In the genomic region with DNA sequence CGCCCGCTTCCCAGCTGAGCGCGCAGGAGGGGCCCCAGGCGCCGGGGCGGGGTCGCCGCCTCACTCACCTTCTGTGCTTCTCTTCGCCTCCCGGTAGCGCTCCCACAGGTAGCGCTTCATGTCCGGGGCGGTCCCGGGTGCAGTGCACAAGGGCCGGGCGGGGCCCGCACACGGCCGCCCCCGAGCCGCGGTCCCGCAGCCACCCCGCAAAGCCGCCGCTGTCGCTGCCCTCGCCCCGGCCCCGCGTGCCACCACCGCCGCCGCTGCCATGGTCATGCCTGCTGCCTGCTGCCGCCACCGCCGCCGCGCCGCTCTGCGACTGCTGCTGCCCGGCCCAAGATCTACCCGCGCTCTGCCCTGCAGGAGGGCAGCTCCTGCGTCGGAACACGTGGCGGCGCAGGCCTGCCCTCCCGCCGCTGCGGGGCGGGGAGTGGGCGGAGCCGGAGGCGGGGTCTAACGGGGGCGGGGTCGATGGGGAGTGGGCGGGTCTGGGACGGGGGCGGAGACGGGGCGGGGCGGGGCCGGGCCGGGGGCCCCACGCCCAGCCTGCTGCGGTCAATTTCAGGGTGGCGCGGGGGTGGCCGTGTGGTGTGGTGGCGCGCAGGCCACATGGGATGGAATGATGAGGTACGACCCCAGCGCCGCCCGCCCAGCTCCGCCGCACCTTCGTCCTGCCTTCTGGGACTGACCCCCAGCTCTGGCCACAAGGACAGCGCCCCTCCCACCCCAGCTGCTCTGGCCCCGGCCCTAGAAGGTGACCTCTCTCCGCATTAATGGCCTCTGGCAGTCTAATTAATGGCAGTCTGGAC, we compare ENCODE assay signal across 1 cellular context.
TF ChIP-seq lines count a peak whose summit lies in the region.

NT5DC3 (minus strand) TSS at position 354 of the 809 bp plus-strand sequence; CDS start at position 276, 78 bp downstream.

TF ChIP-seq in HepG2, 621 proteins besides CTCF, POLR2A, EP300 and RAD21 (continued from another document and continues in another):
- TF ChIP-seq CREBL2 (CRISPR knock-in tag; IDR thresholded peaks at IDR 0.05; ENCODE audit: borderline replicate concordance) (no peak), SMARCC2 (IDR thresholded peaks at IDR 0.05) (no peak), ONECUT2 (CRISPR knock-in tag; IDR thresholded peaks at IDR 0.05) (no peak), ZNF281 (CRISPR knock-in tag; IDR thresholded peaks at IDR 0.05; ENCODE audit: borderline replicate concordance) (no peak), E2F5 (CRISPR knock-in tag; conservative IDR thresholded peaks at IDR 0.05) (peak; percentile 64; the same call in 1 of the 2 replicates), ZNF251 (CRISPR knock-in tag; IDR thresholded peaks at IDR 0.05) (no peak), NR3C1 (CRISPR knock-in tag; IDR thresholded peaks at IDR 0.05) (no peak), ZNF33A (CRISPR knock-in tag; IDR thresholded peaks at IDR 0.05; ENCODE audit: borderline replicate concordance) (no peak), SAP130 (CRISPR knock-in tag; IDR thresholded peaks at IDR 0.05; ENCODE audit: low read depth) (peak; percentile 89), CEBPG (CRISPR knock-in tag; IDR thresholded peaks at IDR 0.05) (no peak), ZNF674 (CRISPR knock-in tag; IDR thresholded peaks at IDR 0.05; ENCODE audit: low read depth) (peak; percentile 93), TOE1 (CRISPR knock-in tag; IDR thresholded peaks at IDR 0.05) (no peak), ZNF788 (CRISPR knock-in tag; IDR thresholded peaks at IDR 0.05; ENCODE audit: borderline replicate concordance) (peak; percentile 57), MED1 (CRISPR knock-in tag; IDR thresholded peaks at IDR 0.05) (no peak; the same call in 1 of the 2 replicates), EEA1 (CRISPR knock-in tag; IDR thresholded peaks at IDR 0.05; ENCODE audit: borderline replicate concordance) (no peak), ZNF891 (CRISPR knock-in tag; IDR thresholded peaks at IDR 0.05) (no peak), RAD51 (IDR thresholded peaks at IDR 0.05; ENCODE audit: borderline replicate concordance) (no peak), ATF7-NPFF (CRISPR knock-in tag; IDR thresholded peaks at IDR 0.05; ENCODE audit: low read depth) (peak; percentile 77), CHCHD3 (CRISPR knock-in tag; IDR thresholded peaks at IDR 0.05) (0 out of 2 replicates have a peak, but pooled peaks have one; percentile 39)
- TF ChIP-seq, protein P1, sequence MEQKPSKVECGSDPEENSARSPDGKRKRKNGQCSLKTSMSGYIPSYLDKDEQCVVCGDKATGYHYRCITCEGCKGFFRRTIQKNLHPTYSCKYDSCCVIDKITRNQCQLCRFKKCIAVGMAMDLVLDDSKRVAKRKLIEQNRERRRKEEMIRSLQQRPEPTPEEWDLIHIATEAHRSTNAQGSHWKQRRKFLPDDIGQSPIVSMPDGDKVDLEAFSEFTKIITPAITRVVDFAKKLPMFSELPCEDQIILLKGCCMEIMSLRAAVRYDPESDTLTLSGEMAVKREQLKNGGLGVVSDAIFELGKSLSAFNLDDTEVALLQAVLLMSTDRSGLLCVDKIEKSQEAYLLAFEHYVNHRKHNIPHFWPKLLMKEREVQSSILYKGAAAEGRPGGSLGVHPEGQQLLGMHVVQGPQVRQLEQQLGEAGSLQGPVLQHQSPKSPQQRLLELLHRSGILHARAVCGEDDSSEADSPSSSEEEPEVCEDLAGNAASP (CRISPR knock-in tag; IDR thresholded peaks at IDR 0.05; ENCODE audit: borderline replicate concordance), result no peak
- TF ChIP-seq, protein P2, sequence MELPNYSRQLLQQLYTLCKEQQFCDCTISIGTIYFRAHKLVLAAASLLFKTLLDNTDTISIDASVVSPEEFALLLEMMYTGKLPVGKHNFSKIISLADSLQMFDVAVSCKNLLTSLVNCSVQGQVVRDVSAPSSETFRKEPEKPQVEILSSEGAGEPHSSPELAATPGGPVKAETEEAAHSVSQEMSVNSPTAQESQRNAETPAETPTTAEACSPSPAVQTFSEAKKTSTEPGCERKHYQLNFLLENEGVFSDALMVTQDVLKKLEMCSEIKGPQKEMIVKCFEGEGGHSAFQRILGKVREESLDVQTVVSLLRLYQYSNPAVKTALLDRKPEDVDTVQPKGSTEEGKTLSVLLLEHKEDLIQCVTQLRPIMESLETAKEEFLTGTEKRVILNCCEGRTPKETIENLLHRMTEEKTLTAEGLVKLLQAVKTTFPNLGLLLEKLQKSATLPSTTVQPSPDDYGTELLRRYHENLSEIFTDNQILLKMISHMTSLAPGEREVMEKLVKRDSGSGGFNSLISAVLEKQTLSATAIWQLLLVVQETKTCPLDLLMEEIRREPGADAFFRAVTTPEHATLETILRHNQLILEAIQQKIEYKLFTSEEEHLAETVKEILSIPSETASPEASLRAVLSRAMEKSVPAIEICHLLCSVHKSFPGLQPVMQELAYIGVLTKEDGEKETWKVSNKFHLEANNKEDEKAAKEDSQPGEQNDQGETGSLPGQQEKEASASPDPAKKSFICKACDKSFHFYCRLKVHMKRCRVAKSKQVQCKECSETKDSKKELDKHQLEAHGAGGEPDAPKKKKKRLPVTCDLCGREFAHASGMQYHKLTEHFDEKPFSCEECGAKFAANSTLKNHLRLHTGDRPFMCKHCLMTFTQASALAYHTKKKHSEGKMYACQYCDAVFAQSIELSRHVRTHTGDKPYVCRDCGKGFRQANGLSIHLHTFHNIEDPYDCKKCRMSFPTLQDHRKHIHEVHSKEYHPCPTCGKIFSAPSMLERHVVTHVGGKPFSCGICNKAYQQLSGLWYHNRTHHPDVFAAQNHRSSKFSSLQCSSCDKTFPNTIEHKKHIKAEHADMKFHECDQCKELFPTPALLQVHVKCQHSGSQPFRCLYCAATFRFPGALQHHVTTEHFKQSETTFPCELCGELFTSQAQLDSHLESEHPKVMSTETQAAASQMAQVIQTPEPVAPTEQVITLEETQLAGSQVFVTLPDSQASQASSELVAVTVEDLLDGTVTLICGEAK (IDR thresholded peaks at IDR 0.05), result no peak
- TF ChIP-seq, protein P2 (CRISPR knock-in tag; IDR thresholded peaks at IDR 0.05), result no peak
- TF ChIP-seq, protein P3, sequence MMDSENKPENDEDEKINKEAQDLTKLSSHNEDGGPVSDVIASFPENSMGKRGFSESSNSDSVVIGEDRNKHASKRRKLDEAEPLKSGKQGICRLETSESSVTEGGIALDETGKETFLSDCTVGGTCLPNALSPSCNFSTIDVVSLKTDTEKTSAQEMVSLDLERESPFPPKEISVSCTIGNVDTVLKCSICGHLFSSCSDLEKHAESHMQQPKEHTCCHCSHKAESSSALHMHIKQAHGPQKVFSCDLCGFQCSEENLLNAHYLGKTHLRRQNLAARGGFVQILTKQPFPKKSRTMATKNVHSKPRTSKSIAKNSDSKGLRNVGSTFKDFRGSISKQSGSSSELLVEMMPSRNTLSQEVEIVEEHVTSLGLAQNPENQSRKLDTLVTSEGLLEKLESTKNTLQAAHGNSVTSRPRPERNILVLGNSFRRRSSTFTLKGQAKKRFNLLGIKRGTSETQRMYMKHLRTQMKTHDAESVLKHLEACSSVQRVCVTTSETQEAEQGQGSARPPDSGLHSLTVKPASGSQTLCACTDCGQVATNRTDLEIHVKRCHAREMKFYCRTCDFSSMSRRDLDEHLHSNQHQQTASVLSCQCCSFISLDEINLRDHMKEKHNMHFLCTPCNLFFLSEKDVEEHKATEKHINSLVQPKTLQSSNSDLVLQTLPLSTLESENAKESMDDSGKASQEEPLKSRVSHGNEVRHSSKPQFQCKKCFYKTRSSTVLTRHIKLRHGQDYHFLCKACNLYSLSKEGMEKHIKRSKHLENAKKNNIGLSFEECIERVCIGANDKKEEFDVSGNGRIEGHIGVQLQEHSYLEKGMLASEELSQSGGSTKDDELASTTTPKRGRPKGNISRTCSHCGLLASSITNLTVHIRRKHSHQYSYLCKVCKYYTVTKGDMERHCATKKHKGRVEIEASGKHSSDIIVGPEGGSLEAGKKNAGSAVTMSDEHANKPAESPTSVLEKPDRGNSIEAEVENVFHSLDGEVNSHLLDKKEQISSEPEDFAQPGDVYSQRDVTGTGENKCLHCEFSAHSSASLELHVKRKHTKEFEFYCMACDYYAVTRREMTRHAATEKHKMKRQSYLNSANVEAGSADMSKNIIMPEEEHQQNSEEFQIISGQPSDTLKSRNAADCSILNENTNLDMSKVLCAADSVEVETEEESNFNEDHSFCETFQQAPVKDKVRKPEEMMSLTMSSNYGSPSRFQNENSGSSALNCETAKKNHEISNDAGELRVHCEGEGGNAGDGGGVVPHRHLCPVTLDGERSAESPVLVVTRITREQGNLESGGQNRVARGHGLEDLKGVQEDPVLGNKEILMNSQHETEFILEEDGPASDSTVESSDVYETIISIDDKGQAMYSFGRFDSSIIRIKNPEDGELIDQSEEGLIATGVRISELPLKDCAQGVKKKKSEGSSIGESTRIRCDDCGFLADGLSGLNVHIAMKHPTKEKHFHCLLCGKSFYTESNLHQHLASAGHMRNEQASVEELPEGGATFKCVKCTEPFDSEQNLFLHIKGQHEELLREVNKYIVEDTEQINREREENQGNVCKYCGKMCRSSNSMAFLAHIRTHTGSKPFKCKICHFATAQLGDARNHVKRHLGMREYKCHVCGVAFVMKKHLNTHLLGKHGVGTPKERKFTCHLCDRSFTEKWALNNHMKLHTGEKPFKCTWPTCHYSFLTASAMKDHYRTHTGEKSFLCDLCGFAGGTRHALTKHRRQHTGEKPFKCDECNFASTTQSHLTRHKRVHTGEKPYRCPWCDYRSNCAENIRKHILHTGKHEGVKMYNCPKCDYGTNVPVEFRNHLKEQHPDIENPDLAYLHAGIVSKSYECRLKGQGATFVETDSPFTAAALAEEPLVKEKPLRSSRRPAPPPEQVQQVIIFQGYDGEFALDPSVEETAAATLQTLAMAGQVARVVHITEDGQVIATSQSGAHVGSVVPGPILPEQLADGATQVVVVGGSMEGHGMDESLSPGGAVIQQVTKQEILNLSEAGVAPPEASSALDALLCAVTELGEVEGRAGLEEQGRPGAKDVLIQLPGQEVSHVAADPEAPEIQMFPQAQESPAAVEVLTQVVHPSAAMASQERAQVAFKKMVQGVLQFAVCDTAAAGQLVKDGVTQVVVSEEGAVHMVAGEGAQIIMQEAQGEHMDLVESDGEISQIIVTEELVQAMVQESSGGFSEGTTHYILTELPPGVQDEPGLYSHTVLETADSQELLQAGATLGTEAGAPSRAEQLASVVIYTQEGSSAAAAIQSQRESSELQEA (CRISPR knock-in tag; IDR thresholded peaks at IDR 0.05; ENCODE audit: not compliant biosample characterization), result no peak
- TF ChIP-seq, protein P4, sequence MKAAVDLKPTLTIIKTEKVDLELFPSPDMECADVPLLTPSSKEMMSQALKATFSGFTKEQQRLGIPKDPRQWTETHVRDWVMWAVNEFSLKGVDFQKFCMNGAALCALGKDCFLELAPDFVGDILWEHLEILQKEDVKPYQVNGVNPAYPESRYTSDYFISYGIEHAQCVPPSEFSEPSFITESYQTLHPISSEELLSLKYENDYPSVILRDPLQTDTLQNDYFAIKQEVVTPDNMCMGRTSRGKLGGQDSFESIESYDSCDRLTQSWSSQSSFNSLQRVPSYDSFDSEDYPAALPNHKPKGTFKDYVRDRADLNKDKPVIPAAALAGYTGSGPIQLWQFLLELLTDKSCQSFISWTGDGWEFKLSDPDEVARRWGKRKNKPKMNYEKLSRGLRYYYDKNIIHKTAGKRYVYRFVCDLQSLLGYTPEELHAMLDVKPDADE (CRISPR knock-in tag; IDR thresholded peaks at IDR 0.05), result no peak
